Comparison of ENCODE assay signal across 8 cellular contexts in the genomic region with DNA sequence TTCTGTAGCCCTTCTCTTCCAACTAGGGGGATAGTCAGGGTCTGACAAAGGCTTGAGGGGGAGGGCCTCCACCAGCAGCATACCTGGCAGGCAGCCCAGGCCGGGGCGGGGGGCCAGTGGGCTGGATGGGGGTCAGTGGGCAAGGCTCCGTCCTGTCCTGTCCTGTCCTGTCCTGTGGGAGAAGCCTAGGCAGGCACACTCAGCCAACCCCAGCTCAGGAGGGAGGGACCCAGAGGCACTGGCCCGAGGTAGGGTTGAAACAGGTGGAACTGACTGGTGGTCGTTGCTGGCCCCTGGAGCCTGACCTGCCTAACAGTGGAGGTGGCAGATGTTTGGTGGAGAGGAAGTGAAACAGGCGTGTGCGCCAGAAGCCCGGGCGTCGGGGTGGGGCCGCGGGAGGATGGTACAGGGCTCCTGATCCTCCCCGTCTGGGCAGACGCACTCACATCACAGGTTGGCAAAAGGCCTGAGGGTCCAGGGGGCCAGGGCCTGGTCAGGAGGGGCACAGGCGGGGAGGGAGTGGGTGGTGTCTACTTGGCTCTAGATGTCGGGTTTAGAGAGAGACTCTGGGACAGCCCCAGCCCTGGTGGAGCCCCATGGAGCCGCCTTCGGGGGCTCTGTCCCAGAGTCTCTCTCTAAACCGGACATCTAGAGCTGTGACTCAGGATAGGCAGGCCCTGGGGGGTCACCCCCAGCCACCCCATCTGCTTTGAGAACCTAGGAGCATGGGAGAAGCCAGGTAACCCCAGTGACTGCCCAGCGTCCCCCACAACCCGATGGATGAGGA. TPM values are rescaled to one million over a fixed set of nuclear protein-coding genes. Genes with fewer than 3 reads are reported as not detected.
A peak's percentile ranks its signal among the peaks of the same experiment; 100 is the strongest.
DNase-seq lines count a peak whose midpoint lies in the region; ATAC-seq and TF ChIP-seq lines count a peak whose summit lies in the region.

No MANE protein-coding gene starts in this region.

- intact Hi-C loops in ascending aorta (cut with DNase I): no loop called here

- no peak for TF ChIP-seq CTCF in GM06990 (IDR thresholded peaks at IDR 0.05; ENCODE audit: insufficient read depth, low read length, poor library complexity, severe bottlenecking)
- no peak for TF ChIP-seq CTCF in chondrocyte (IDR thresholded peaks at IDR 0.05)
- TF ChIP-seq CTCF in ascending aorta (IDR thresholded peaks at IDR 0.05): no peak

- no peaks in the 10 kb centered on the region for H3K27me3 Mint-ChIP-seq in chondrocyte (ENCODE audit: low read depth)

- H3K36me3 ChIP-seq in GM06990 (ENCODE audit: control insufficient read depth, insufficient read depth, low read length): no peaks in the 10 kb centered on the region
- H3K36me3 ChIP-seq in thymus (ENCODE audit: control insufficient read depth, insufficient read depth): peaks cover 3% of the 10 kb centered on the region
- no peaks in the 10 kb centered on the region for H3K36me3 ChIP-seq in ascending aorta

- peaks cover 38% of the 10 kb centered on the region for H3K4me1 Mint-ChIP-seq in chondrocyte (ENCODE audit: low read depth)

- no peaks in the 10 kb centered on the region for H3K9me3 Mint-ChIP-seq in chondrocyte (ENCODE audit: low read depth)

- 32% methylated on average over 21 of the region's 21 CpGs for WGBS in thymus

- peaks cover 21% of the 10 kb centered on the region for H3K4me1 ChIP-seq in thymus (ENCODE audit: control insufficient read depth, insufficient read depth, low read length)
- H3K4me1 ChIP-seq in ascending aorta: peaks cover 0 to 4% of the 10 kb centered on the region in 2 donors

- H3K27me3 ChIP-seq in GM06990 (replicated peaks; ENCODE audit: control insufficient read depth, insufficient read depth, low read length): no peaks in the 10 kb centered on the region
- H3K27me3 ChIP-seq in thymus (ENCODE audit: control insufficient read depth, insufficient read depth): no peaks in the 10 kb centered on the region
- no peaks in the 10 kb centered on the region for H3K27me3 ChIP-seq in ascending aorta

- H3K4me3 Mint-ChIP-seq in chondrocyte (ENCODE audit: unreplicated experiment): no peak overlapping the region

- ATAC-seq in GM19452 (IDR thresholded peaks at IDR 0.05; ENCODE audit: unreplicated experiment): peak; percentile 46

- in situ Hi-C loops in KBM-7 (cut with MboI; ENCODE audit: low pct_unique_long_range_greater_than_20kb, low sequenced_read_pairs): no loop called here

- peak overlapping the region; percentile 50 for H3K4me3 ChIP-seq in GM06990 (replicated peaks; ENCODE audit: low read depth, low read length)
- no peak overlapping the region for H3K4me3 ChIP-seq in thymus (ENCODE audit: low read length)
- H3K4me3 ChIP-seq in ascending aorta: no peak overlapping the region

- H3K36me3 Mint-ChIP-seq in chondrocyte (ENCODE audit: low read depth): no peaks in the 10 kb centered on the region

- no peak overlapping the region for H3K27ac Mint-ChIP-seq in chondrocyte (ENCODE audit: unreplicated experiment)

- H3K9me3 ChIP-seq in thymus (ENCODE audit: control insufficient read depth) (no peaks in the 10 kb centered on the region), ascending aorta (no peaks in the 10 kb centered on the region)

- H3K27ac ChIP-seq in thymus (ENCODE audit: low read depth): peak overlapping the region; percentile 44
- H3K27ac ChIP-seq in ascending aorta: no peak overlapping the region

- peak; percentile 89 for DNase-seq in GM06990 (ENCODE audit: extremely low read depth, insufficient read length)
- DNase-seq in KBM-7: peak; percentile 47
- peak; percentile 76 for DNase-seq in chondrocyte (ENCODE audit: low spot score)
- DNase-seq in NCI-H146 (lab: John Stamatoyannopoulos, UW): no peak
- DNase-seq in Ammon's horn (ENCODE audit: low spot score): no peak
- no peak for DNase-seq in ascending aorta (ENCODE audit: low spot score in 2 of 2)

RNA-seq across cellular contexts. Expression of a gene that starts 32.5 kb away (rescaled TPM):
- total RNA-seq in chondrocyte: 23.8 to 44.8 TPM (median 31.7 TPM) in 3 replicates
- polyA plus RNA-seq in thymus: 34.4 TPM
- 20.2 TPM for total RNA-seq in ascending aorta

RNA-seq across cellular contexts. Expression of a gene that starts 50.3 kb away (rescaled TPM):
- 27.9 to 42.7 TPM (median 29.8 TPM) in 3 replicates for total RNA-seq in chondrocyte
- polyA plus RNA-seq in thymus: 9.4 TPM
- 10.5 TPM for total RNA-seq in ascending aorta

Comparison
In these comparisons a context has a peak if more than half of its experiments do, and no peak if none do; other contexts are left out.
1. DNase-seq: peak in GM06990 (single experiment), KBM-7 (single experiment) and chondrocyte (single experiment); none in NCI-H146 (single experiment), Ammon's horn (single experiment) and ascending aorta (0 of 2).